Comparison of ENCODE assay signal across 9 cellular contexts in genomic region chr17:4326112-4326511, GRCh38.
"Had no signal": no experiment of that assay in that cellular context is flagged by ENCODE, and none has a peak within 500 bp of the region (broad histone marks: within the 10 kb centered on the region; RNA-seq: fewer than 3 reads in every experiment).

No MANE protein-coding gene starts in this region.

- H3K27me3 ChIP-seq: dorsolateral prefrontal cortex, tibial artery had no signal

- H3K27ac ChIP-seq: dorsolateral prefrontal cortex, tibial artery had no signal

- DNase-seq: cortex of kidney; dorsolateral prefrontal cortex; effector CD8-positive, alpha-beta T cell; left colon; left ventricle myocardium superior; naive thymus-derived CD4-positive, alpha-beta T cell; nephron progenitor cell; tibial artery had no signal

- ATAC-seq: left colon; left ventricle myocardium superior; naive thymus-derived CD4-positive, alpha-beta T cell; sciatic nerve had no signal

- H3K36me3 ChIP-seq: tibial artery had no signal

- H3K9me3 ChIP-seq: tibial artery had no signal

- H3K4me3 ChIP-seq: dorsolateral prefrontal cortex, tibial artery had no signal
